Comparison of ENCODE assay signal across 17 cellular contexts in genomic region chr9:71302776-71303175, GRCh38.
A peak's percentile ranks its signal among the peaks of the same experiment; 100 is the strongest.
DNase-seq lines count a peak whose midpoint lies in the region; ATAC-seq and TF ChIP-seq lines count a peak whose summit lies in the region.
"Had no signal": no experiment of that assay in that cellular context is flagged by ENCODE, and none has a peak within 500 bp of the region (broad histone marks: within the 10 kb centered on the region; RNA-seq: fewer than 3 reads in every experiment).

No MANE protein-coding gene starts in this region.

- DNase-seq in MM.1S (peak; percentile 71), NCI-H1048 (lab: John Stamatoyannopoulos, UW) (no peak), GF-D8 (lab: John Stamatoyannopoulos, UW) (no peak)
- no peak for DNase-seq in activated CD4-positive, CD25-positive, alpha-beta regulatory T cell (lab: John Stamatoyannopoulos, UW)
- DNase-seq: activated CD4-positive, alpha-beta T cell treated with anti-CD3 and anti-CD28 coated beads, Interleukin-2, amount 10 ng/mL, durations not matched to agents 24 days and 14 days; activated T-cell treated with anti-CD3 and anti-CD28 coated beads, Interleukin-2, amount 50 U/mL, for 4 hours; adrenal gland; Calu3; NCI-H1436 treated with DMSO at 0.1 percent for 48 hours; NCI-H69; psoas muscle had no signal

- H3F3A ChIP-seq in MM.1S (ENCODE audit: insufficient read depth, low read length): 0 out of 2 replicates have a peak, but pooled peaks cover 4% of the 10 kb centered on the region

- H3K36me3 ChIP-seq in BLaER1: no peaks in the 10 kb centered on the region
- H3K36me3 ChIP-seq in MM.1S (replicated peaks; ENCODE audit: insufficient read depth, low read length): no peaks in the 10 kb centered on the region
- H3K36me3 ChIP-seq: adrenal gland, tibial nerve had no signal

- H3K27ac ChIP-seq in BLaER1 (no peak overlapping the region), MM.1S (ENCODE audit: low read length) (no peak overlapping the region)
- H3K27ac ChIP-seq: A549, adrenal gland, psoas muscle, tibial nerve had no signal

- H3K27me3 ChIP-seq in BLaER1: no peaks in the 10 kb centered on the region
- H3K27me3 ChIP-seq in MM.1S (replicated peaks; ENCODE audit: insufficient read depth, low read length): no peaks in the 10 kb centered on the region
- H3K27me3 ChIP-seq: adrenal gland, tibial nerve had no signal

- H2AFZ ChIP-seq in MM.1S (ENCODE audit: low read length): peak overlapping the region; percentile 18; the same call in 1 of the 2 replicates

- H3K4me3 ChIP-seq in BLaER1: no peak overlapping the region
- H3K4me3 ChIP-seq in MM.1S (ENCODE audit: low read length): no peak overlapping the region
- H3K4me3 ChIP-seq: A549, adrenal gland, psoas muscle, tibial nerve had no signal

- H3K4me1 ChIP-seq in BLaER1 (peaks cover 7% of the 10 kb centered on the region), MM.1S (ENCODE audit: low read length) (peaks cover 19% of the 10 kb centered on the region)
- H3K4me1 ChIP-seq: A549, adrenal gland, psoas muscle, tibial nerve had no signal

- H3K4me2 ChIP-seq in BLaER1 (peak overlapping the region; percentile 16; the same call in 1 of the 2 replicates), MM.1S (ENCODE audit: low read depth, low read length) (peak overlapping the region; percentile 12; the same call in 1 of the 2 replicates)
- H3K4me2 ChIP-seq: A549 had no signal

- no peaks in the 10 kb centered on the region for H4K20me1 ChIP-seq in BLaER1
- no peaks in the 10 kb centered on the region for H4K20me1 ChIP-seq in MM.1S (ENCODE audit: insufficient read depth, low read length)

- H3K9me2 ChIP-seq in MM.1S (replicated peaks; ENCODE audit: insufficient read depth, low read length): no peaks in the 10 kb centered on the region

- no peak for TF ChIP-seq CTCF in MM.1S (IDR thresholded peaks at IDR 0.05; ENCODE audit: low read length)

- peak; percentile 59 for ATAC-seq in GM19035 (IDR thresholded peaks at IDR 0.05; ENCODE audit: unreplicated experiment)
- peak; percentile 60 for ATAC-seq in HG02642 (IDR thresholded peaks at IDR 0.05; ENCODE audit: poor library complexity, unreplicated experiment)
- ATAC-seq in HG02973 (IDR thresholded peaks at IDR 0.05; ENCODE audit: unreplicated experiment): no peak
- ATAC-seq: A549; activated T-cell treated with anti-CD3 and anti-CD28 coated beads, Interleukin-2, amount 50 U/mL, for 4 hours; psoas muscle had no signal

- H3K9me3 ChIP-seq in BLaER1: no peaks in the 10 kb centered on the region
- H3K9me3 ChIP-seq in MM.1S (replicated peaks; ENCODE audit: insufficient read depth, low read length): no peaks in the 10 kb centered on the region
- H3K9me3 ChIP-seq: A549, adrenal gland, psoas muscle, tibial nerve had no signal

- H3K9ac ChIP-seq in BLaER1 (no peak overlapping the region), MM.1S (ENCODE audit: low read length) (no peak overlapping the region)

- H3K79me2 ChIP-seq in MM.1S (ENCODE audit: low read length): no peaks in the 10 kb centered on the region
